In the genomic region with DNA sequence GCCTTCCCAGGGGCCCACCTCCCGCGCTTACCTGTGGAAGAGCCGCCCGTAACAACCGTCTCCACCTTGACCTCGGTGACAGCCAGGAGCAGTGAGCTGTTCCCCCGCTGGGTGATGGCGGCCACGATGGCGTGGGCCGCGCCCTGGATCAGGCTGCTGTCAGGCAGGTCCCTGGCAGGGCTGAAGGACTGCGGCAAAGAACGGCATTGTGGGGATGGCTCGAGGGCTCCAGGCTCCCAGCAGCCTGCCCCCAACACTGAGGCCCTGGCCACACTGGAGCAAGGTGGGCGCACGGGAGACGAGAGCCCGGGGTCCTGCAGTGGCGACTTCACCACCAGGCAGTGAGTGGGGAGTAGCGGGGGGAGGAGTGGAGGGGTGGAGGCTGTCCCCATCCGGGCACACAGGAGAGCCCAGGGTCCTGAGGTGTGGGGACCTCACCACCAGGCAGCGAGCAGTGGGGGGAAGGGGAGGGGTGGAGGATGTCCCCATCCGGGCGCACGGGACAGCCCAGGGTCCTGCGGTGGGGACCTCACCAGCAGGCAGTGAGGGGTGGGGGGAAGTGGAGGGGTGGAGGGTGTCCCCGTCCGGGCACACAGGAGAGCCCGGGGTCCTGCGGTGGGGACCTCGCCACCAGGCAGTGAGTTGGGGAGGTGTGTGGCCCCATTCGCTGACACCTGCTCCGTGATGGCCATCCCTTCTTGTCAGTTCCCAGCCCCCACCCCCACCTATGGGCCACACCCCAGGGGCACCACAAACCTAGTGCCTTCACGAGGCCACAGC, we compare ENCODE assay signal across 2 cellular contexts.
TF ChIP-seq lines count a peak whose summit lies in the region.

No MANE protein-coding gene starts in this region.

TF ChIP-seq in HepG2, 621 proteins besides CTCF, POLR2A, EP300 and RAD21:
- TF ChIP-seq SMYD3 (CRISPR knock-in tag; IDR thresholded peaks at IDR 0.05) (no peak), ZNF772 (CRISPR knock-in tag; IDR thresholded peaks at IDR 0.05) (no peak), ZNF660 (CRISPR knock-in tag; IDR thresholded peaks at IDR 0.05; ENCODE audit: borderline replicate concordance, low read depth) (no peak), TBX3 (IDR thresholded peaks at IDR 0.05; ENCODE audit: borderline replicate concordance) (no peak), ZNF75D (CRISPR knock-in tag; IDR thresholded peaks at IDR 0.05; ENCODE audit: borderline replicate concordance) (no peak), JUNB (CRISPR knock-in tag; IDR thresholded peaks at IDR 0.05; ENCODE audit: borderline replicate concordance) (no peak), NFIC (IDR thresholded peaks at IDR 0.05; ENCODE audit: low read length) (no peak), TCF7 (IDR thresholded peaks at IDR 0.05; ENCODE audit: low read depth) (no peak), HMG20B (CRISPR knock-in tag; conservative IDR thresholded peaks at IDR 0.05) (no peak), SALL2 (CRISPR knock-in tag; IDR thresholded peaks at IDR 0.05) (no peak)
- TF ChIP-seq, protein P1, sequence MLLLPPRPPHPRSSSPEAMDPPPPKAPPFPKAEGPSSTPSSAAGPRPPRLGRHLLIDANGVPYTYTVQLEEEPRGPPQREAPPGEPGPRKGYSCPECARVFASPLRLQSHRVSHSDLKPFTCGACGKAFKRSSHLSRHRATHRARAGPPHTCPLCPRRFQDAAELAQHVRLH (CRISPR knock-in tag; IDR thresholded peaks at IDR 0.05; ENCODE audit: borderline replicate concordance, low read depth), result no peak

TF ChIP-seq in HEK293, 187 proteins besides CTCF, POLR2A, EP300 and RAD21:
- peak; percentile 18; the same call in 1 of the 2 replicates for TF ChIP-seq KLF8 (tag by site-specific recombination; IDR thresholded peaks at IDR 0.05)
- TF ChIP-seq, protein P2, sequence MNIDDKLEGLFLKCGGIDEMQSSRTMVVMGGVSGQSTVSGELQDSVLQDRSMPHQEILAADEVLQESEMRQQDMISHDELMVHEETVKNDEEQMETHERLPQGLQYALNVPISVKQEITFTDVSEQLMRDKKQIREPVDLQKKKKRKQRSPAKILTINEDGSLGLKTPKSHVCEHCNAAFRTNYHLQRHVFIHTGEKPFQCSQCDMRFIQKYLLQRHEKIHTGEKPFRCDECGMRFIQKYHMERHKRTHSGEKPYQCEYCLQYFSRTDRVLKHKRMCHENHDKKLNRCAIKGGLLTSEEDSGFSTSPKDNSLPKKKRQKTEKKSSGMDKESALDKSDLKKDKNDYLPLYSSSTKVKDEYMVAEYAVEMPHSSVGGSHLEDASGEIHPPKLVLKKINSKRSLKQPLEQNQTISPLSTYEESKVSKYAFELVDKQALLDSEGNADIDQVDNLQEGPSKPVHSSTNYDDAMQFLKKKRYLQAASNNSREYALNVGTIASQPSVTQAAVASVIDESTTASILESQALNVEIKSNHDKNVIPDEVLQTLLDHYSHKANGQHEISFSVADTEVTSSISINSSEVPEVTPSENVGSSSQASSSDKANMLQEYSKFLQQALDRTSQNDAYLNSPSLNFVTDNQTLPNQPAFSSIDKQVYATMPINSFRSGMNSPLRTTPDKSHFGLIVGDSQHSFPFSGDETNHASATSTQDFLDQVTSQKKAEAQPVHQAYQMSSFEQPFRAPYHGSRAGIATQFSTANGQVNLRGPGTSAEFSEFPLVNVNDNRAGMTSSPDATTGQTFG (tag by site-specific recombination; IDR thresholded peaks at IDR 0.05; ENCODE audit: borderline replicate concordance), result no peak
